2 cellular contexts compared by ENCODE assay signal in the genomic region with DNA sequence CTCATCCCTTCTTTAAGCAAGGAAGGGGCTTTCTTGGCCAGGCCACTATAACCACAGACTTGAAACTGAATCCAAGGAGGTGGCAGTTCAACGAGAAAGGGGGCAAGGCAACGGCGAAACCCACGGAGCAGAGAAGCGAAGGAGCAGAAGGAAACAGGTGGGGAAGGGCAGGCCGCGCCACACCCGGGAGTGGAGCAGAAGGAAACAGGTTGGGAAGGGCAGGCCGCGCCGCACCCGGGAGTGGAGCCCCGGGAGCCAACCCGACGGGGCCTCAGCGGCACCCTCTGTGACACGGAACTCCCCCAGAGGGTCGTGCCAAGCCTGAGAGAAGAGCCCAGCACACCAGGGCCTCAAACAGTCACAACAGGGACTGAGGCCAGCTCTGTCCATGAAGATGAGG.
A peak's percentile ranks its signal among the peaks of the same experiment; 100 is the strongest.
TF ChIP-seq lines count a peak whose summit lies in the region.

No MANE protein-coding gene starts in this region.

TF ChIP-seq in HepG2, 621 proteins besides CTCF, POLR2A, EP300 and RAD21:
- TF ChIP-seq, protein P1, sequence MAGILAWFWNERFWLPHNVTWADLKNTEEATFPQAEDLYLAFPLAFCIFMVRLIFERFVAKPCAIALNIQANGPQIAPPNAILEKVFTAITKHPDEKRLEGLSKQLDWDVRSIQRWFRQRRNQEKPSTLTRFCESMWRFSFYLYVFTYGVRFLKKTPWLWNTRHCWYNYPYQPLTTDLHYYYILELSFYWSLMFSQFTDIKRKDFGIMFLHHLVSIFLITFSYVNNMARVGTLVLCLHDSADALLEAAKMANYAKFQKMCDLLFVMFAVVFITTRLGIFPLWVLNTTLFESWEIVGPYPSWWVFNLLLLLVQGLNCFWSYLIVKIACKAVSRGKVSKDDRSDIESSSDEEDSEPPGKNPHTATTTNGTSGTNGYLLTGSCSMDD (CRISPR knock-in tag; IDR thresholded peaks at IDR 0.05): no peak
- TF ChIP-seq ZNF331 (CRISPR knock-in tag; IDR thresholded peaks at IDR 0.05) (no peak), PPARG (CRISPR knock-in tag; conservative IDR thresholded peaks at IDR 0.05) (no peak), ZNF703 (CRISPR knock-in tag; IDR thresholded peaks at IDR 0.05; ENCODE audit: borderline replicate concordance) (no peak), PAXIP1 (CRISPR knock-in tag; conservative IDR thresholded peaks at IDR 0.05) (no peak), CREB1 (IDR thresholded peaks at IDR 0.05) (no peak), CREB1 (CRISPR knock-in tag; IDR thresholded peaks at IDR 0.05) (no peak), SMARCC2 (IDR thresholded peaks at IDR 0.05) (no peak), AGO2 (optimal IDR thresholded peaks at IDR 0.05; ENCODE audit: low read depth, low read length) (peak; percentile 57)

TF ChIP-seq in K562, 482 proteins besides CTCF, POLR2A, EP300 and RAD21:
- TF ChIP-seq TEAD4 (IDR thresholded peaks at IDR 0.05; ENCODE audit: low read length) (no peak), TEAD4 (CRISPR knock-in tag; IDR thresholded peaks at IDR 0.05; ENCODE audit: borderline replicate concordance) (no peak), RBFOX2 (IDR thresholded peaks at IDR 0.05; ENCODE audit: low read depth, low read length) (peak; percentile 46), POLR2G (IDR thresholded peaks at IDR 0.05; ENCODE audit: low read depth, low read length) (peak; percentile 65)
